Comparison of ENCODE assay signal across 1 cellular context in the genomic region with DNA sequence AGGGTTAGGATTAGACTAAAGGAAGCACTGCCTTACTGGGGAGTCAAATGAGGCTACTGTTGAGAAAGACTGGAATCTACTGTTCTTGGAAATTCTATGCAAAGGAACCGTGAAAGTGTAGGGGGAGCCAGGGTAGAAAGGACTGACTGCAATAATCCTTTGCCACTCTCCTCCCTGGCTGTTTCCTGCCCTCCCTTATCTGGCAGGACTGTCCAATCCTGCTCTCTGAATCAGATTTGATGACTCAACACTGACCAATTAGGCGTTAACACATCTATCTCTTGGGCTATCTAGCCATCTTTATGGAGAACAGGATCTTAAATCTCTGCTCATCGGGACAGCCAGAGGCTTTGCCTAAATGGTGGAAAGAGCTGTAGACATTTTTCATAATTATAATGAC.
TF ChIP-seq lines count a peak whose summit lies in the region.

No MANE protein-coding gene starts in this region.

TF ChIP-seq in SK-N-SH treated with all-trans-retinoic acid at 6 μM for 48 hours, 23 proteins besides CTCF, POLR2A, EP300 and RAD21 (continued from another document):
- no peak for TF ChIP-seq POU6F1 (CRISPR knock-in tag; IDR thresholded peaks at IDR 0.05; ENCODE audit: borderline replicate concordance, low read depth)
